Comparison of ENCODE assay signal across 20 cellular contexts in the genomic region with DNA sequence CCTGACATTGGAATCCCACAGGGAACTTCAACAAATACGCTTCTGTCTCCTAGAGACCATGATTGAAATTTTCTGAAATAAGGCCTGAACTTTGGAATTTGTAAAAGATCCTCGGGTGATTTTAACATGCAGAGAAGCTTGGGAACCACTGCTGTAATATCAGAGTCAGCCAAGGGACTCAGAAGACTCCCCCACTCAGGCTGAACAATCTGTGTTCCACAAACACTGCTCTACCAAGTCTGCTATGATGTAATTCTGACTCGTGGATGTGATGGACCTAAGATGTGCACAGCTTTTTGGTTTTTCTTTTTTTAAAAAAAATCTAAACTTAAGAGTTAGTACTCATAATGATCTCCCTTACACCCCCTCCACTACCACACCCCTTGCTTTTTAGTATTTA. TPM values are rescaled to one million over a fixed set of nuclear protein-coding genes. Genes with fewer than 3 reads are reported as not detected.
DNase-seq lines count a peak whose midpoint lies in the region; ATAC-seq and TF ChIP-seq lines count a peak whose summit lies in the region.
"Had no signal": no experiment of that assay in that cellular context is flagged by ENCODE, and none has a peak within 500 bp of the region (broad histone marks: within the 10 kb centered on the region; RNA-seq: fewer than 3 reads in every experiment).

No MANE protein-coding gene starts in this region.

- H3K9me3 Mint-ChIP-seq in HFFc6 (no peaks in the 10 kb centered on the region), brain (no peaks in the 10 kb centered on the region)
- H3K9me3 Mint-ChIP-seq: CD4-positive, alpha-beta T cell had no signal

- in situ Hi-C loops in ACHN (cut with HindIII; ENCODE audit: low pct_ligation_motif_present, low pct_unique_long_range_greater_than_20kb, low sequenced_read_pairs), result no loop called here

- H3K27me3 Mint-ChIP-seq in HFFc6 (ENCODE audit: insufficient read depth) (no peaks in the 10 kb centered on the region; the same call in 1 of the 2 replicates), brain (no peaks in the 10 kb centered on the region)
- H3K27me3 Mint-ChIP-seq: CD4-positive, alpha-beta T cell had no signal

- H3K4me3 Mint-ChIP-seq in HFFc6 (no peak overlapping the region), brain (peak overlapping the region in 3 of 5 experiments; percentile 38 to 59 (median 42))
- H3K4me3 Mint-ChIP-seq: CD4-positive, alpha-beta T cell had no signal

- TF ChIP-seq CTCF in HFFc6 (IDR thresholded peaks at IDR 0.05), result no peak
- TF ChIP-seq CTCF in brain (conservative IDR thresholded peaks at IDR 0.05), result no peak
- TF ChIP-seq CTCF in fibroblast of pulmonary artery (IDR thresholded peaks at IDR 0.05; ENCODE audit: low read length, missing control alignments), result no peak

- DNase-seq in HFFc6 (no peak), fibroblast of pulmonary artery (ENCODE audit: low read depth) (peak; percentile 26), stromal cell of bone marrow (ENCODE audit: low read depth) (peak; percentile 51), ACHN (no peak), D341Med (ENCODE audit: low spot score) (no peak)
- DNase-seq: CD4-positive, alpha-beta T cell; COR-L47; DND-41; H7; NCI-H1105; NCI-H2081; NCI-H2171; NCI-H524 treated with DMSO at 0.1 percent for 48 hours; NCI-H82 had no signal

- H3K4me1 Mint-ChIP-seq in HFFc6 (ENCODE audit: low read depth) (peaks cover 9% of the 10 kb centered on the region; the same call in 1 of the 2 replicates), brain (peaks cover 33% of the 10 kb centered on the region)

- no peak for ATAC-seq in HG03469 (IDR thresholded peaks at IDR 0.05; ENCODE audit: unreplicated experiment)
- ATAC-seq: Right ventricle myocardium inferior had no signal

- H3K4me3 ChIP-seq in fibroblast of pulmonary artery (replicated peaks; ENCODE audit: low read depth, low read length), result no peak overlapping the region
- H3K4me3 ChIP-seq: BLaER1, SJSA1 had no signal

- H3K36me3 Mint-ChIP-seq in HFFc6 (ENCODE audit: low read depth) (peaks cover 5% of the 10 kb centered on the region; the same call in 1 of the 2 replicates), brain (peaks cover 39% of the 10 kb centered on the region)

- peak overlapping the region; percentile 29; the same call in 1 of the 2 replicates for H3K27ac Mint-ChIP-seq in HFFc6
- peak overlapping the region; percentile 52 to 91 (median 76) for H3K27ac Mint-ChIP-seq in brain
- H3K27ac Mint-ChIP-seq: CD4-positive, alpha-beta T cell had no signal

RNA-seq across cellular contexts. Expression of a gene that starts 26.0 kb away (rescaled TPM):
- under 1 TPM; 0.13 to 0.47 (median 0.24) TPM for total RNA-seq in HFFc6 (2021; fragmentation: NEBNext Ultra II Directional; extraction: Animal tissue kit (Norgen Biotek cat#: 25700))
- 0.70 TPM for polyA plus RNA-seq in brain (ENCODE audit: insufficient read depth, low read depth, low replicate concordance)

RNA-seq across cellular contexts. Expression of a gene that starts 26.9 kb away (rescaled TPM):
- total RNA-seq in HFFc6 (2021; fragmentation: NEBNext Ultra II Directional; extraction: Animal tissue kit (Norgen Biotek cat#: 25700)), result 10 to 100 TPM in 1 of 6 experiments, 1 to 10 TPM in 5; 3.1 to 11.4 (median 4.1) TPM
- 8.8 TPM for polyA plus RNA-seq in brain (ENCODE audit: insufficient read depth, low read depth, low replicate concordance)
- total RNA-seq: A673 had no signal

RNA-seq across cellular contexts. Expression of a gene that starts 56.0 kb away (rescaled TPM):
- total RNA-seq in HFFc6 (2021; fragmentation: NEBNext Ultra II Directional; extraction: Animal tissue kit (Norgen Biotek cat#: 25700)), result 10 to 100 TPM; 23.1 to 35.6 (median 32.5) TPM
- polyA plus RNA-seq in brain (ENCODE audit: insufficient read depth, low read depth, low replicate concordance), result 12.7 TPM

Comparison
In these comparisons a context has a peak if more than half of its experiments do, and no peak if none do; other contexts are left out.
1. DNase-seq: peak in fibroblast of pulmonary artery (single experiment) and stromal cell of bone marrow (single experiment); none in HFFc6 (single experiment), ACHN (single experiment) and D341Med (single experiment).